In the genomic region with DNA sequence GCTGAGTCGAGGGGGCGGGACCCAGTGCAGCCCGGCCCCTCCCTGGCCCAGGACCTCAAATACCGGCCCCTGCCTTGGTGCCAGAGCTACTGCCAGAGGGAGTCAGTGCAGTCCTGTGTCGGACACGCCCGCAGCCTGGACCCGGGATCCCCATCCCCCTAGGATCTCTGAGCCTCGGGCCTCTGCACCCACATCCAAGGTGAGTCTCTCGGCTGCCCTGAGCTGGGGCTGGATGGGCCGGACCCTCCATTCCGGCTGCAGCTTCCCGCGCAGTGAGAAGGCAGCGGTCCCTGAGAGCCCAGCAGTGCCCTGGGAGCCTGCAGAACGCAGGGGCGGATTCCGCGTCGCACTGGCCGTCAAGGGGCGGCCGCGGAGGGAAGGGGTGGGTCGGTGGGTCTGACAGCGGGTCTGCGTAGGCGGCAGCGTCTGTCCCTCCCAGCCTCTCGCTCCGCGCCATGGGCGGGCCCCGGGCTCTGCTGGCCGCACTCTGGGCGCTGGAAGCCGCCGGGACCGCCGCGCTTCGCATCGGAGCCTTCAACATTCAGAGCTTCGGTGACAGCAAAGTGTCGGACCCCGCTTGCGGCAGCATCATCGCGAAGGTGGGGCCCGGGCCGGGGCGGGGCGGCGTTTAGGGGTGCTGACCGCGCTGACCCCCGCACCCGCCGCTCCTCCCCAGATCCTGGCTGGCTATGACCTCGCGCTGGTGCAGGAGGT, we compare ENCODE assay signal across 8 cellular contexts. TPM values are rescaled to one million over a fixed set of nuclear protein-coding genes. Genes with fewer than 3 reads are reported as not detected.
DNase-seq lines count a peak whose midpoint lies in the region; ATAC-seq and TF ChIP-seq lines count a peak whose summit lies in the region.

A gene with protein sequence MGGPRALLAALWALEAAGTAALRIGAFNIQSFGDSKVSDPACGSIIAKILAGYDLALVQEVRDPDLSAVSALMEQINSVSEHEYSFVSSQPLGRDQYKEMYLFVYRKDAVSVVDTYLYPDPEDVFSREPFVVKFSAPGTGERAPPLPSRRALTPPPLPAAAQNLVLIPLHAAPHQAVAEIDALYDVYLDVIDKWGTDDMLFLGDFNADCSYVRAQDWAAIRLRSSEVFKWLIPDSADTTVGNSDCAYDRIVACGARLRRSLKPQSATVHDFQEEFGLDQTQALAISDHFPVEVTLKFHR (plus strand): TSS at position 83 of the 714 bp plus-strand sequence. CDS start 373 bp downstream, at position 456.

- H3K4me3 ChIP-seq in colonic mucosa (peak within 1 kb of the TSS; percentile 13), transverse colon (peak within 1 kb of the TSS in 2 of 4 donors; percentile 4 to 12)

- no peak within 1 kb of the TSS for H3K27ac ChIP-seq in colonic mucosa
- H3K27ac ChIP-seq in transverse colon = no peak within 1 kb of the TSS

- no peaks in the 10 kb centered on the region for H3K9me3 ChIP-seq in colonic mucosa
- no peaks in the 10 kb centered on the region for H3K9me3 ChIP-seq in transverse colon

- in situ Hi-C loops in transverse colon (cut with MboI; ENCODE audit: low pct_ligation_motif_present in 1 of 4, low pct_unique_long_range_greater_than_20kb in 1 of 4, low sequenced_read_pairs in 3 of 4) = no loop called here

- peaks cover 23% of the 10 kb centered on the region for H3K36me3 ChIP-seq in colonic mucosa
- peaks cover 0 to 38% (median 9%) of the 10 kb centered on the region in 4 donors for H3K36me3 ChIP-seq in transverse colon

- peaks cover 16% of the 10 kb centered on the region for H3K4me1 ChIP-seq in colonic mucosa
- peaks cover 13 to 38% (median 23%) of the 10 kb centered on the region in 4 donors for H3K4me1 ChIP-seq in transverse colon

- ATAC-seq in left colon (peak; percentile 38), GM21619 (IDR thresholded peaks at IDR 0.05; ENCODE audit: unreplicated experiment) (no peak)

- TF ChIP-seq CTCF in colonic mucosa (IDR thresholded peaks at IDR 0.05) (no peak), transverse colon (IDR thresholded peaks at IDR 0.05) (no peak)

- H3K9ac ChIP-seq in colonic mucosa (ENCODE audit: low read depth in 2 of 2, low read length in 2 of 2) = no peak within 1 kb of the TSS

- H3K27me3 ChIP-seq in colonic mucosa = peaks cover 26% of the 10 kb centered on the region
- peaks cover 36% of the 10 kb centered on the region for H3K27me3 ChIP-seq in transverse colon

- 27% methylated on average over 39 of the region's 61 CpGs; no CpG with 5 or more reads in 1 of the 2 donors for WGBS in transverse colon (ENCODE audit: low coverage in 1 of 2), 2 donors

- DNase-seq in stimulated activated CD4-positive, alpha-beta T cell treated with anti-CD3 and anti-CD28 coated beads, Interleukin-15, amount 100 ng/mL, for 24 hours = peak; percentile 37
- DNase-seq in stimulated activated CD4-positive, alpha-beta T cell treated with anti-CD3 and anti-CD28 coated beads, Interleukin-2, amount 100 ng/mL, for 48 hours = no peak
- peak; percentile 47 for DNase-seq in colonic mucosa
- peak in 1 of 2 donors; percentile 31 for DNase-seq in left colon
- DNase-seq in transverse colon = no peak
- DNase-seq in DMS114 treated with DMSO at 0.1 percent for 48 hours (lab: John Stamatoyannopoulos, UW; ENCODE audit: unreplicated experiment) = no peak
- DNase-seq in NCI-H1417 treated with DMSO at 0.1 percent for 48 hours (lab: John Stamatoyannopoulos, UW) = no peak

- no peak for TF ChIP-seq EP300 in transverse colon (IDR thresholded peaks at IDR 0.05; ENCODE audit: low read depth)

- TF ChIP-seq POLR2A in transverse colon (IDR thresholded peaks at IDR 0.05) = no peak

- intact Hi-C loops in colonic mucosa (cut with DNase I) = no loop called here
- intact Hi-C loops in left colon (cut with DNase I, micrococcal nuclease) = no loop called here
- intact Hi-C loops in transverse colon (cut with DNase I; ENCODE audit: low total_unique reads) = loop anchor here (10.0 kb wide), 1 partner anchor 232 kb away; a partner anchor contains a TSS

RNA-seq across cellular contexts. Expression of the gene that starts here (rescaled TPM):
- total RNA-seq in colonic mucosa (1 to 10 TPM in 1 of 2 donors, under 1 TPM in 1; 0.85 to 2.4 TPM), left colon (under 1 TPM; 0.75 to 0.82 TPM), transverse colon (1 to 10 TPM in 1 of 4 donors, under 1 TPM in 2, not detected in 1; 0.55 to 3.0 (median 0.64) TPM)

Comparison
In these comparisons a context has a peak if more than half of its experiments do, and no peak if none do; other contexts are left out.
1. DNase-seq: peak in stimulated activated CD4-positive, alpha-beta T cell treated with anti-CD3 and anti-CD28 coated beads, Interleukin-15, amount 100 ng/mL, for 24 hours (single experiment) and colonic mucosa (single experiment); none in stimulated activated CD4-positive, alpha-beta T cell treated with anti-CD3 and anti-CD28 coated beads, Interleukin-2, amount 100 ng/mL, for 48 hours (0 of 2), transverse colon (single experiment), DMS114 treated with DMSO at 0.1 percent for 48 hours (single experiment) and NCI-H1417 treated with DMSO at 0.1 percent for 48 hours (single experiment).
2. Peak in ATAC-seq in left colon; RNA of the gene not detected or under 1 TPM.